In genomic region chr3:97940034-97940433, GRCh38 we compare ENCODE assay signal across 11 cellular contexts. TPM values are rescaled to one million over a fixed set of nuclear protein-coding genes. Genes with fewer than 3 reads are reported as not detected.
DNase-seq lines count a peak whose midpoint lies in the region; ATAC-seq and TF ChIP-seq lines count a peak whose summit lies in the region.
"Had no signal": no experiment of that assay in that cellular context is flagged by ENCODE, and none has a peak within 500 bp of the region (broad histone marks: within the 10 kb centered on the region; RNA-seq: fewer than 3 reads in every experiment).

No MANE protein-coding gene starts in this region.

- no peak for TF ChIP-seq CTCF in cardiac fibroblast (IDR thresholded peaks at IDR 0.05; ENCODE audit: low read depth, low read length)

- no peaks in the 10 kb centered on the region for H3K4me1 ChIP-seq in naive thymus-derived CD4-positive, alpha-beta T cell (ENCODE audit: control insufficient read depth in 2 of 2, insufficient read depth in 2 of 2, low read length in 2 of 2)

- in situ Hi-C loops in KBM-7 (cut with MboI; ENCODE audit: low pct_unique_long_range_greater_than_20kb, low sequenced_read_pairs), result no loop called here

- H3K27me3 ChIP-seq in naive thymus-derived CD4-positive, alpha-beta T cell (ENCODE audit: control insufficient read depth in 2 of 2, insufficient read depth in 2 of 2, low read length in 2 of 2), result no peaks in the 10 kb centered on the region

- peak; percentile 48 for ATAC-seq in naive thymus-derived CD4-positive, alpha-beta T cell
- ATAC-seq in GM18502 (IDR thresholded peaks at IDR 0.05; ENCODE audit: poor library complexity, unreplicated experiment), result no peak

- DNase-seq in NCI-H2227 (lab: John Stamatoyannopoulos, UW; ENCODE audit: unreplicated experiment) (peak; percentile 0), NCI-H2227 treated with DMSO at 0.1 percent for 48 hours (lab: John Stamatoyannopoulos, UW) (no peak), KBM-7 (peak; percentile 29), cardiac fibroblast (ENCODE audit: low read depth in 2 of 2) (peak; percentile 14 to 19), medulla oblongata (ENCODE audit: extremely low spot score) (no peak), ureter (ENCODE audit: low spot score) (no peak)
- peak in 6 of 9 donors; percentile 5 to 41 (median 14) for DNase-seq in naive thymus-derived CD4-positive, alpha-beta T cell
- DNase-seq: NCI-H510A treated with DMSO at 0.1 percent for 48 hours had no signal

- H3K9me3 ChIP-seq in naive thymus-derived CD4-positive, alpha-beta T cell (ENCODE audit: control insufficient read depth in 2 of 3, low read length in 3 of 3), result no peaks in the 10 kb centered on the region

- H3K36me3 Mint-ChIP-seq in naive thymus-derived CD4-positive, alpha-beta T cell, result peaks cover 0 to 51% (median 7%) of the 10 kb centered on the region in 5 donors

- H3K36me3 ChIP-seq in naive thymus-derived CD4-positive, alpha-beta T cell (ENCODE audit: control insufficient read depth in 2 of 3, insufficient read depth in 3 of 3, low read length in 3 of 3), result peaks cover 0 to 10% (median 0%) of the 10 kb centered on the region in 3 experiments

- H3K4me3 Mint-ChIP-seq in naive thymus-derived CD4-positive, alpha-beta T cell, result no peak overlapping the region
- H3K4me3 Mint-ChIP-seq: B cell; T-helper 2 cell treated with Interferon-gamma antibody and Interleukin-4, amounts not matched to agents 5 μg/mL and 100 μg/mL, for 36 hours had no signal

- CTCF ChIA-PET in naive thymus-derived CD4-positive, alpha-beta T cell (lab: Charles Lee), result interaction anchor here (0.8 to 1.2 kb wide), 8 partner anchors 11 to 148 kb away, joined by 3 to 5 read pairs (median 3); no protein-coding TSS in a partner anchor

- no peak overlapping the region for H3K4me3 ChIP-seq in cardiac fibroblast (replicated peaks in 1 of 2; ENCODE audit: low read depth in 2 of 2, low read length in 2 of 2)
- H3K4me3 ChIP-seq in naive thymus-derived CD4-positive, alpha-beta T cell (ENCODE audit: low read length), result no peak overlapping the region

- H3K4me1 Mint-ChIP-seq in naive thymus-derived CD4-positive, alpha-beta T cell, result peaks cover 0 to 11% (median 0%) of the 10 kb centered on the region in 7 donors
- H3K4me1 Mint-ChIP-seq: B cell had no signal

- no peaks in the 10 kb centered on the region for H3K27me3 Mint-ChIP-seq in naive thymus-derived CD4-positive, alpha-beta T cell
- H3K27me3 Mint-ChIP-seq: B cell had no signal

- POLR2A ChIA-PET in naive thymus-derived CD4-positive, alpha-beta T cell (lab: Charles Lee), result no interaction called here

- intact Hi-C loops in naive thymus-derived CD4-positive, alpha-beta T cell (cut with micrococcal nuclease), result loop anchor here (1.0 to 10.0 kb wide), 5 partner anchors 33 to 147 kb away; partner anchors contain the start of genes CRYBG3 (in 1 of the 2) and RIOX2 (in 1 of the 2)

- H3K27ac ChIP-seq in naive thymus-derived CD4-positive, alpha-beta T cell (ENCODE audit: low read depth, low read length), result no peak overlapping the region

- no peaks in the 10 kb centered on the region for H3K9me3 Mint-ChIP-seq in naive thymus-derived CD4-positive, alpha-beta T cell
- H3K9me3 Mint-ChIP-seq: T-helper 2 cell treated with Interferon-gamma antibody and Interleukin-4, amounts not matched to agents 5 μg/mL and 100 μg/mL, for 36 hours had no signal

- peak overlapping the region in 2 of 9 donors; percentile 24 to 72 for H3K27ac Mint-ChIP-seq in naive thymus-derived CD4-positive, alpha-beta T cell
- H3K27ac Mint-ChIP-seq: B cell; T-helper 2 cell treated with Interferon-gamma antibody and Interleukin-4, amounts not matched to agents 5 μg/mL and 100 μg/mL, for 36 hours had no signal

RNA-seq across cellular contexts. Expression of gene RIOX2, which starts 32.2 kb away (rescaled TPM):
- 100 to 1,000 TPM in 1 of 5 experiments, 10 to 100 TPM in 4; 17.8 to 110 (median 28.4) TPM for total RNA-seq in naive thymus-derived CD4-positive, alpha-beta T cell
- 10 to 100 TPM; 31.4 to 34.0 TPM for polyA plus RNA-seq in naive thymus-derived CD4-positive, alpha-beta T cell
- 53.6 TPM for total RNA-seq in ureter

Comparison
In these comparisons a context has a peak if more than half of its experiments do, and no peak if none do; other contexts are left out.
1. DNase-seq: peak in NCI-H2227 (single experiment), KBM-7 (single experiment), cardiac fibroblast (2 of 2) and naive thymus-derived CD4-positive, alpha-beta T cell (6 of 9); none in NCI-H2227 treated with DMSO at 0.1 percent for 48 hours (single experiment), medulla oblongata (single experiment) and ureter (single experiment).